Comparison of ENCODE assay signal across 20 cellular contexts in the genomic region with DNA sequence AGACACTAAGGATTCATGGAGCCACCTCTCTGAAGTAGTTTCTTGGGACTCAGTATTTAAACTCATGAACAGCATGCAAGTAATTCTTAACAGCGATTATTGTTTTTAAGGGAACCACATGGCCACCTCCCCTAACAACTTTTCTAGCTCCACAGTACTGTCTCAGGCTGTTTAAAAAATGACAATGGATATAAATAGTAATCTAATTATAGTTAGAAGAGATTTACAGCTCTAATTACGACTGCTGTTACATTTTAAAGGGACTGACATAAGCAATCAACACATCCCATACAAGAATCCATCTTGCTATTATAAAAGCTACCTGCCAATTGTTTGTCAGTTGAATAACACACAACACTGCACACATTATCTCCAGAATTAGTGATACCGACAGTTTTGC.
"Had no signal": no experiment of that assay in that cellular context is flagged by ENCODE, and none has a peak within 500 bp of the region (broad histone marks: within the 10 kb centered on the region; RNA-seq: fewer than 3 reads in every experiment).

No MANE protein-coding gene starts in this region.

- H3K4me1 ChIP-seq: SJCRH30 had no signal

- DNase-seq: Kasumi-1, MM.1S, NCI-H1048, NCI-H1105, NCI-H1436, NCI-H187, NCI-H2029, NCI-H2081 treated with DMSO at 0.1 percent for 48 hours, NCI-H2171, NCI-H226, NCI-H446, NCI-H510A, NCI-H524 treated with DMSO at 0.1 percent for 48 hours, RPMI8226, SHP77 treated with DMSO at 0.1 percent for 48 hours, SJCRH30 had no signal

- H3K4me2 ChIP-seq: KMS-11 had no signal

- H3K4me3 ChIP-seq: K562, SJCRH30 had no signal

- ATAC-seq: K562, SK-N-SH treated with all-trans-retinoic acid at 6 μM for 48 hours had no signal

- H3K36me3 ChIP-seq: SJCRH30 had no signal

- H3K27ac ChIP-seq: HL-60, KMS-11, SJCRH30 had no signal

- H3K9me3 ChIP-seq: SJCRH30 had no signal

- H3K27me3 ChIP-seq: SJCRH30 had no signal

- H3K9ac ChIP-seq: KMS-11 had no signal
